1 cellular context compared by ENCODE assay signal in genomic region chr12:57452937-57453509, GRCh38.
TF ChIP-seq lines count a peak whose summit lies in the region.

No MANE protein-coding gene starts in this region.

TF ChIP-seq in HepG2, 621 proteins besides CTCF, POLR2A, EP300 and RAD21 (continued from another document):
- TF ChIP-seq EED (CRISPR knock-in tag; IDR thresholded peaks at IDR 0.05) (no peak), ZNF569 (CRISPR knock-in tag; IDR thresholded peaks at IDR 0.05; ENCODE audit: borderline replicate concordance) (no peak), ZZZ3 (CRISPR knock-in tag; IDR thresholded peaks at IDR 0.05; ENCODE audit: borderline replicate concordance) (no peak)
